24 cellular contexts compared by ENCODE assay signal in genomic region chr1:185650602-185651230, GRCh38.
A peak's percentile ranks its signal among the peaks of the same experiment; 100 is the strongest.
DNase-seq lines count a peak whose midpoint lies in the region; ATAC-seq, FAIRE-seq and TF ChIP-seq lines count a peak whose summit lies in the region.
"Had no signal": no experiment of that assay in that cellular context is flagged by ENCODE, and none has a peak within 500 bp of the region (broad histone marks: within the 10 kb centered on the region; RNA-seq: fewer than 3 reads in every experiment).

No MANE protein-coding gene starts in this region.

- H3K27ac ChIP-seq in Panc1 (ENCODE audit: low read length), result peak overlapping the region; percentile 79
- no peak overlapping the region for H3K27ac ChIP-seq in keratinocyte (ENCODE audit: control insufficient read depth, insufficient read depth, low read length)
- H3K27ac ChIP-seq in small intestine (ENCODE audit: low read depth in 1 of 2, low read length in 1 of 2), result no peak overlapping the region
- H3K27ac ChIP-seq: dorsolateral prefrontal cortex, prostate gland, stomach, tibial nerve had no signal

- H3K36me3 ChIP-seq in Panc1 (ENCODE audit: control insufficient read depth, insufficient read depth, low read length) (no peaks in the 10 kb centered on the region), keratinocyte (ENCODE audit: control insufficient read depth in 2 of 2, extremely low read depth in 1 of 2, insufficient read depth in 2 of 2, low read length in 2 of 2) (no peaks in the 10 kb centered on the region), small intestine (ENCODE audit: control insufficient read depth in 2 of 2, insufficient read depth in 2 of 2, low read length in 2 of 2) (no peaks in the 10 kb centered on the region)
- H3K36me3 ChIP-seq: prostate gland, stomach, tibial nerve had no signal

- no peak for TF ChIP-seq CTCF in Panc1 (IDR thresholded peaks at IDR 0.05)
- no peak for TF ChIP-seq CTCF in keratinocyte (optimal IDR thresholded peaks at IDR 0.05 in 1 of 3, IDR thresholded peaks at IDR 0.05 in 1 of 3, conservative IDR thresholded peaks at IDR 0.05 in 1 of 3; ENCODE audit: extremely low read depth in 1 of 3, insufficient read depth in 2 of 3, low read length in 3 of 3)
- TF ChIP-seq CTCF in GM10266 (IDR thresholded peaks at IDR 0.05; ENCODE audit: control insufficient read depth, insufficient read depth, low read depth, missing control alignments), result no peak

- H3K9me3 ChIP-seq in Panc1 (ENCODE audit: control insufficient read depth, insufficient read depth, low read depth, low read length) (peaks cover 5% of the 10 kb centered on the region; the same call in 1 of the 2 replicates), keratinocyte (ENCODE audit: control insufficient read depth, low read depth, low read length) (no peaks in the 10 kb centered on the region), small intestine (ENCODE audit: control insufficient read depth, low read depth) (no peaks in the 10 kb centered on the region)
- H3K9me3 ChIP-seq: prostate gland had no signal

- POLR2A ChIA-PET in Panc1 (lab: Charles Lee), result no interaction called here

- in situ Hi-C loops in Panc1 (cut with HindIII; ENCODE audit: low pct_unique_long_range_greater_than_20kb, low sequenced_read_pairs), result no loop called here

- intact Hi-C loops in Panc1 (cut with micrococcal nuclease; ENCODE audit: unreplicated experiment), result no loop called here

- H3K9ac ChIP-seq in keratinocyte (ENCODE audit: control insufficient read depth, extremely low read depth, insufficient read depth, low read length), result no peak overlapping the region

- 19 to 62% (median 52%) methylated on average over 3 of the region's 3 CpGs for WGBS in small intestine, 3 donors

- H3K27me3 ChIP-seq in Panc1 (ENCODE audit: control insufficient read depth, insufficient read depth, low read length) (no peaks in the 10 kb centered on the region), keratinocyte (ENCODE audit: control insufficient read depth, extremely low read depth, insufficient read depth, low read length) (no peaks in the 10 kb centered on the region), small intestine (ENCODE audit: control insufficient read depth in 2 of 2, insufficient read depth in 2 of 2, low read length in 2 of 2) (no peaks in the 10 kb centered on the region)
- H3K27me3 ChIP-seq: dorsolateral prefrontal cortex, stomach, tibial nerve had no signal

- peaks cover 18% of the 10 kb centered on the region for H3K4me1 ChIP-seq in Panc1 (ENCODE audit: control insufficient read depth, insufficient read depth, low read length)
- peaks cover 26% of the 10 kb centered on the region for H3K4me1 ChIP-seq in keratinocyte (ENCODE audit: control insufficient read depth, extremely low read depth, insufficient read depth, low read length)
- no peaks in the 10 kb centered on the region for H3K4me1 ChIP-seq in small intestine (ENCODE audit: control insufficient read depth in 2 of 2, insufficient read depth in 1 of 2, low read depth in 1 of 2, low read length in 1 of 2)
- H3K4me1 ChIP-seq: prostate gland had no signal

- CTCF ChIA-PET in Panc1 (lab: Charles Lee), result no interaction called here

- no TSS peak for BruUV-seq in Panc1 (replicated peaks; lab: Mats Ljungman, UMichigan)

- H3K79me2 ChIP-seq in keratinocyte (ENCODE audit: control insufficient read depth, insufficient read depth, low read length), result no peaks in the 10 kb centered on the region

- peak overlapping the region; percentile 21 for H2AFZ ChIP-seq in keratinocyte (ENCODE audit: control insufficient read depth, low read length)

- H3K9me1 ChIP-seq in keratinocyte (ENCODE audit: control insufficient read depth, extremely low read depth, insufficient read depth, low read length), result no peaks in the 10 kb centered on the region

- DNase-seq in DMS53 (lab: John Stamatoyannopoulos, UW) (peak; percentile 68), DMS53 treated with DMSO at 0.1 percent for 48 hours (lab: John Stamatoyannopoulos, UW; ENCODE audit: unreplicated experiment) (no peak), Panc1 (ENCODE audit: low read depth, low spot score) (no peak), keratinocyte (ENCODE audit: low read depth, low spot score) (no peak), small intestine (peak; percentile 71), glomerular visceral epithelial cell (ENCODE audit: extremely low spot score) (no peak), GM10266 (ENCODE audit: extremely low spot score) (no peak)
- DNase-seq: activated CD4-positive, alpha-beta T cell treated with anti-CD3 and anti-CD28 coated beads, Interleukin-2, amount 10 ng/mL, durations not matched to agents 7 days and 5 days; activated naive CD8-positive, alpha-beta T cell treated with anti-CD3 and anti-CD28 coated beads, Interleukin-2, amount 10 ng/mL, durations not matched to agents 7 days and 5 days; AML-193; dorsolateral prefrontal cortex; Karpas-422; left ventricle myocardium superior; NCI-H187; NCI-H69; stimulated activated CD8-positive, alpha-beta memory T cell treated with anti-CD3 and anti-CD28 coated beads, Interleukin-4, amount 100 ng/mL, for 48 hours; stomach; T-helper 9 cell had no signal

- dilution Hi-C loops in keratinocyte (cut with MboI; ENCODE audit: extremely low pct_ligation_motif_present, low sequenced_read_pairs), result no loop called here

- H3K4me3 ChIP-seq in Panc1 (ENCODE audit: low read depth in 2 of 2, low read length in 2 of 2) (no peak overlapping the region), keratinocyte (ENCODE audit: control insufficient read depth in 2 of 3, extremely low read depth in 1 of 3, insufficient read depth in 2 of 3, low read depth in 1 of 3, low read length in 3 of 3) (no peak overlapping the region), small intestine (ENCODE audit: low read depth in 1 of 2, low read length in 2 of 2) (no peak overlapping the region)
- H3K4me3 ChIP-seq: dorsolateral prefrontal cortex, prostate gland, stomach, tibial nerve had no signal

- no peaks in the 10 kb centered on the region for H4K20me1 ChIP-seq in keratinocyte (ENCODE audit: control insufficient read depth, extremely low read depth, insufficient read depth, low read length)

- H3K4me2 ChIP-seq in keratinocyte (ENCODE audit: control insufficient read depth, extremely low read depth, insufficient read depth, low read depth, low read length), result peak overlapping the region; percentile 0

- no peak for ATAC-seq in Panc1
- no peak for ATAC-seq in HG02623 (IDR thresholded peaks at IDR 0.05; ENCODE audit: unreplicated experiment)
- ATAC-seq: left ventricle myocardium superior, Right ventricle myocardium inferior had no signal

- peak; percentile 56 for FAIRE-seq in keratinocyte (lab: Jason Lieb, UNC)
- no peak for FAIRE-seq in small intestine (lab: Jason Lieb, UNC)
- FAIRE-seq: GM12892, H54 had no signal

Comparison
In these comparisons a context has a peak if more than half of its experiments do, and no peak if none do; other contexts are left out.
1. DNase-seq: peak in DMS53 (single experiment) and small intestine (single experiment); none in DMS53 treated with DMSO at 0.1 percent for 48 hours (single experiment), Panc1 (single experiment), keratinocyte (single experiment), glomerular visceral epithelial cell (single experiment) and GM10266 (single experiment).